Comparison of ENCODE assay signal across 20 cellular contexts in genomic region chr6:2935566-2936291, GRCh38. TPM values are rescaled to one million over a fixed set of nuclear protein-coding genes. Genes with fewer than 3 reads are reported as not detected.
DNase-seq lines count a peak whose midpoint lies in the region; ATAC-seq and TF ChIP-seq lines count a peak whose summit lies in the region.
"Had no signal": no experiment of that assay in that cellular context is flagged by ENCODE, and none has a peak within 500 bp of the region (broad histone marks: within the 10 kb centered on the region; RNA-seq: fewer than 3 reads in every experiment).

No MANE protein-coding gene starts in this region.

- peaks cover 19% of the 10 kb centered on the region for H3K9me3 Mint-ChIP-seq in activated T-cell treated with anti-CD3 and anti-CD28 coated beads, Interleukin-2, amount 50 U/mL, for 24 hours
- peaks cover 0 to 14% (median 6%) of the 10 kb centered on the region in 3 donors for H3K9me3 Mint-ChIP-seq in T-cell
- H3K9me3 Mint-ChIP-seq: activated naive CD4-positive, alpha-beta T cell treated with anti-CD3 and anti-CD28 coated beads, Interleukin-2, amount 50 U/mL, for 24 hours; neural progenitor cell had no signal

- no peak overlapping the region for H3K27ac ChIP-seq in RWPE1
- H3K27ac ChIP-seq: neural progenitor cell, upper lobe of right lung had no signal

- no peak for ATAC-seq in T-cell (replicated peaks in 1 of 4)
- ATAC-seq in HG02870 (IDR thresholded peaks at IDR 0.05; ENCODE audit: unreplicated experiment), result no peak
- ATAC-seq: Right ventricle myocardium inferior, upper lobe of right lung had no signal

- TF ChIP-seq CTCF in RWPE1 (conservative IDR thresholded peaks at IDR 0.05; ENCODE audit: low read depth), result no peak

- POLR2A ChIA-PET in T-cell (lab: Charles Lee), result interaction anchor here in 1 of 2 donors (0.7 to 1.8 kb wide), 3 partner anchors 39 to 90 kb away, joined by 3 to 32 read pairs (median 23); no protein-coding TSS in a partner anchor
- POLR2A ChIA-PET in RWPE1 (lab: Yijun Ruan, JAX; ENCODE audit: low non-redundant PET), result no interaction called here

- CTCF ChIA-PET in T-cell (lab: Charles Lee), result interaction anchor here (0.7 to 8.8 kb wide), 10 partner anchors 9 to 145 kb away, joined by 3 to 72 read pairs (median 5); partner anchors contain the start of gene SERPINB1 (in 1 of the 2)
- CTCF ChIA-PET in RWPE1 (lab: Yijun Ruan, JAX), result interaction anchor here (0.6 kb wide), 1 partner anchor 42 kb away, joined by 3 read pairs; no protein-coding TSS in a partner anchor

- peak overlapping the region; percentile 92 for H3K27ac Mint-ChIP-seq in activated T-cell treated with anti-CD3 and anti-CD28 coated beads, Interleukin-2, amount 50 U/mL, for 24 hours
- peak overlapping the region; percentile 89 to 94 for H3K27ac Mint-ChIP-seq in T-cell
- H3K27ac Mint-ChIP-seq: neural progenitor cell, progenitor cell of endocrine pancreas had no signal

- DNase-seq in activated T-cell treated with anti-CD3 and anti-CD28 coated beads, Interleukin-2, amount 50 U/mL, for 24 hours, result no peak
- no peak for DNase-seq in activated T-cell treated with anti-CD3 and anti-CD28 coated beads, Interleukin-2, amount 50 U/mL, for 1 hour
- DNase-seq in T-cell, result no peak
- peak; percentile 47 for DNase-seq in islet precursor cell
- DNase-seq in stimulated activated CD8-positive, alpha-beta memory T cell treated with anti-CD3 and anti-CD28 coated beads, Interleukin-4, amount 100 ng/mL, for 48 hours, result peak; percentile 23
- DNase-seq in mucosa of gallbladder (ENCODE audit: low spot score), result no peak
- no peak for DNase-seq in RWPE1 (ENCODE audit: low spot score)
- DNase-seq: activated CD4-positive, alpha-beta T cell treated with anti-CD3 and anti-CD28 coated beads for 1 hour; BE2C; central memory CD4-positive, alpha-beta T cell; GOT3; KBM-7; MG63; NCI-H2081 treated with DMSO at 0.1 percent for 48 hours; upper lobe of right lung had no signal

- no peaks in the 10 kb centered on the region for H3K27me3 Mint-ChIP-seq in activated T-cell treated with anti-CD3 and anti-CD28 coated beads, Interleukin-2, amount 50 U/mL, for 24 hours
- no peaks in the 10 kb centered on the region for H3K27me3 Mint-ChIP-seq in T-cell
- H3K27me3 Mint-ChIP-seq: activated naive CD4-positive, alpha-beta T cell treated with anti-CD3 and anti-CD28 coated beads, Interleukin-2, amount 50 U/mL, for 24 hours; progenitor cell of endocrine pancreas had no signal

- H3K4me1 Mint-ChIP-seq in activated T-cell treated with anti-CD3 and anti-CD28 coated beads, Interleukin-2, amount 50 U/mL, for 24 hours (ENCODE audit: low read depth), result peaks cover 50% of the 10 kb centered on the region
- peaks cover 37 to 51% (median 44%) of the 10 kb centered on the region in 3 donors for H3K4me1 Mint-ChIP-seq in T-cell

- peaks cover 33% of the 10 kb centered on the region for H3K36me3 Mint-ChIP-seq in activated T-cell treated with anti-CD3 and anti-CD28 coated beads, Interleukin-2, amount 50 U/mL, for 24 hours (ENCODE audit: low read depth)
- no peaks in the 10 kb centered on the region for H3K36me3 Mint-ChIP-seq in T-cell

- no peak overlapping the region for H3K4me3 Mint-ChIP-seq in activated T-cell treated with anti-CD3 and anti-CD28 coated beads, Interleukin-2, amount 50 U/mL, for 24 hours
- H3K4me3 Mint-ChIP-seq in T-cell, result no peak overlapping the region
- H3K4me3 Mint-ChIP-seq: neural progenitor cell had no signal

RNA-seq across cellular contexts. Expression of gene SERPINB9, which starts 32.6 kb away (rescaled TPM):
- total RNA-seq in T-cell (10 to 100 TPM; 43.2 to 57.2 (median 47.1) TPM), mucosa of gallbladder (11.8 TPM)

RNA-seq across cellular contexts. Expression of gene SERPINB6, which starts 35.6 kb away (rescaled TPM):
- total RNA-seq in T-cell (10 to 100 TPM; 30.0 to 49.0 (median 38.0) TPM), mucosa of gallbladder (141 TPM)

Comparison
In these comparisons a context has a peak if more than half of its experiments do, and no peak if none do; other contexts are left out.
1. DNase-seq: peak in islet precursor cell (single experiment) and stimulated activated CD8-positive, alpha-beta memory T cell treated with anti-CD3 and anti-CD28 coated beads, Interleukin-4, amount 100 ng/mL, for 48 hours (single experiment); none in activated T-cell treated with anti-CD3 and anti-CD28 coated beads, Interleukin-2, amount 50 U/mL, for 24 hours (single experiment), activated T-cell treated with anti-CD3 and anti-CD28 coated beads, Interleukin-2, amount 50 U/mL, for 1 hour (single experiment), T-cell (0 of 34), mucosa of gallbladder (single experiment) and RWPE1 (single experiment).